Comparison of ENCODE assay signal across 1 cellular context in the genomic region with DNA sequence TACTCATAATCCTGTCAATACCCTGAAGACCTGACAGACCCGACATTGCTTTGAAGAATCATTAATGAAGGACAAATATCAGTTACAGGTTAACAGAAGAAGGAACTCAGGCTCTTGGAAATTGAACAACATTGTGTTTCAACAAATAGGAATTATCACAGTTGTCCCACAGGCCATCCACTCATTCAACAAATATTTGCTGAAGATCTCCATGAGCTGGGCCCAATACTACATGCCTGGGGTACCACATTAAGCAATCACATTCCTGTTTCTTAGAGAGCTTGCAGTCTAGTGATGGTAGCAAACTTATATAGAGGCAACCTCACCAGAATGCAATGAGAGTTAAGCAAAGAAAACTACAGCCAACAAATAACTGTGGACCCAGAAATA.
TF ChIP-seq lines count a peak whose summit lies in the region.

No MANE protein-coding gene starts in this region.

TF ChIP-seq in IMR-90, 13 proteins besides CTCF, POLR2A, EP300 and RAD21 (continued from another document):
- TF ChIP-seq, protein P1, sequence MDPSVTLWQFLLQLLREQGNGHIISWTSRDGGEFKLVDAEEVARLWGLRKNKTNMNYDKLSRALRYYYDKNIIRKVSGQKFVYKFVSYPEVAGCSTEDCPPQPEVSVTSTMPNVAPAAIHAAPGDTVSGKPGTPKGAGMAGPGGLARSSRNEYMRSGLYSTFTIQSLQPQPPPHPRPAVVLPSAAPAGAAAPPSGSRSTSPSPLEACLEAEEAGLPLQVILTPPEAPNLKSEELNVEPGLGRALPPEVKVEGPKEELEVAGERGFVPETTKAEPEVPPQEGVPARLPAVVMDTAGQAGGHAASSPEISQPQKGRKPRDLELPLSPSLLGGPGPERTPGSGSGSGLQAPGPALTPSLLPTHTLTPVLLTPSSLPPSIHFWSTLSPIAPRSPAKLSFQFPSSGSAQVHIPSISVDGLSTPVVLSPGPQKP (IDR thresholded peaks at IDR 0.05; ENCODE audit: borderline replicate concordance, low read depth, low read length): no peak
- TF ChIP-seq MAZ (IDR thresholded peaks at IDR 0.05; ENCODE audit: borderline replicate concordance, low read depth, low read length): no peak
- no peak for TF ChIP-seq MAFK (IDR thresholded peaks at IDR 0.05; ENCODE audit: low read depth, low read length)
- no peak for TF ChIP-seq CHD1 (IDR thresholded peaks at IDR 0.05; ENCODE audit: low read depth, low read length)
- no peak for TF ChIP-seq NFE2L2 (IDR thresholded peaks at IDR 0.05; ENCODE audit: low read depth, low read length)
- TF ChIP-seq USF2 (IDR thresholded peaks at IDR 0.05; ENCODE audit: low read depth, low read length): no peak
- TF ChIP-seq MXI1 (IDR thresholded peaks at IDR 0.05; ENCODE audit: borderline replicate concordance, low read depth, low read length): no peak
- no peak for TF ChIP-seq FOS (IDR thresholded peaks at IDR 0.05; ENCODE audit: low read depth, low read length)
- TF ChIP-seq CEBPB (IDR thresholded peaks at IDR 0.05; ENCODE audit: low read depth, low read length): no peak
- TF ChIP-seq RFX5 (IDR thresholded peaks at IDR 0.05; ENCODE audit: low read depth, low read length): no peak
- TF ChIP-seq SMC3 (IDR thresholded peaks at IDR 0.05; ENCODE audit: low read depth, low read length): no peak
TF ChIP-seq in IMR-90: peak in this region for 0.
